ENCODE assay signal across 25 cellular contexts in genomic region chr20:50481741-50482140, GRCh38.
"Had no signal": no experiment of that assay in that cellular context is flagged by ENCODE, and none has a peak within 500 bp of the region (broad histone marks: within the 10 kb centered on the region; RNA-seq: fewer than 3 reads in every experiment).

No MANE protein-coding gene starts in this region.

- H3K27ac Mint-ChIP-seq: activated B cell treated with CpG ODN at 0.5 μM for 24 hours; activated CD8-positive, alpha-beta T cell treated with anti-CD3 and anti-CD28 coated beads for 36 hours; activated naive CD4-positive, alpha-beta T cell treated with anti-CD3 and anti-CD28 coated beads for 36 hours; mesothelial cell of epicardium; progenitor cell of endocrine pancreas had no signal

- ATAC-seq: activated CD8-positive, alpha-beta memory T cell treated with anti-CD3 and anti-CD28 coated beads, Interleukin-2, amount 10 ng/mL, durations not matched to agents 7 days and 5 days; activated CD8-positive, alpha-beta T cell treated with anti-CD3 and anti-CD28 coated beads for 36 hours; gastroesophageal sphincter; right lobe of liver; SK-N-SH treated with all-trans-retinoic acid at 6 μM for 48 hours; stimulated activated effector memory CD8-positive, alpha-beta T cell treated with anti-CD3 and anti-CD28 coated beads, Interleukin-12 subunit alpha, Interleukin-12 subunit beta, amount 100 ng/mL, for 72 hours; upper lobe of right lung had no signal

- H3K4me1 ChIP-seq: breast epithelium had no signal

- H3K9me3 ChIP-seq: breast epithelium, esophagus squamous epithelium, gastroesophageal sphincter, ovary, right lobe of liver, suprapubic skin, tibial artery, upper lobe of right lung had no signal

- H3K36me3 ChIP-seq: breast epithelium, esophagus squamous epithelium, gastroesophageal sphincter, ovary, right lobe of liver, suprapubic skin, tibial artery, upper lobe of right lung had no signal

- H3K36me3 Mint-ChIP-seq: mesothelial cell of epicardium; naive B cell; stimulated activated effector memory CD8-positive, alpha-beta T cell treated with anti-CD3 and anti-CD28 coated beads, Interleukin-12 subunit alpha, Interleukin-12 subunit beta, amount 100 ng/mL, for 72 hours had no signal

- H3K27me3 Mint-ChIP-seq: activated B cell treated with CpG ODN at 0.5 μM for 24 hours; activated CD8-positive, alpha-beta memory T cell treated with anti-CD3 and anti-CD28 coated beads, Interleukin-2, amount 10 ng/mL, durations not matched to agents 7 days and 5 days; activated CD8-positive, alpha-beta T cell treated with anti-CD3 and anti-CD28 coated beads for 36 hours; naive B cell had no signal

- DNase-seq: activated B cell treated with CpG ODN at 0.5 μM for 24 hours; activated CD4-positive, alpha-beta T cell treated with anti-CD3 and anti-CD28 coated beads, Interleukin-2, amount 50 U/mL, for 1 hour; activated CD8-positive, alpha-beta memory T cell treated with anti-CD3 and anti-CD28 coated beads, Interleukin-2, amount 10 ng/mL, durations not matched to agents 7 days and 5 days; activated CD8-positive, alpha-beta T cell treated with anti-CD3 and anti-CD28 coated beads for 36 hours; activated effector memory CD4-positive, alpha-beta T cell treated with anti-CD3 and anti-CD28 coated beads, Interleukin-2, amount 50 U/mL, for 16 hours; activated naive CD4-positive, alpha-beta T cell treated with anti-CD3 and anti-CD28 coated beads for 36 hours; central memory CD4-positive, alpha-beta T cell; esophagus squamous epithelium; hippocampal formation; naive B cell; ovary; right lobe of liver; stimulated activated CD4-positive, alpha-beta T cell treated with anti-CD3 and anti-CD28 coated beads, Interleukin-12 subunit alpha, Interleukin-12 subunit beta, amount 100 ng/mL, for 4 hours; stimulated activated CD4-positive, alpha-beta T cell treated with anti-CD3 and anti-CD28 coated beads, Interleukin-4, amount 100 ng/mL, for 24 hours; tibial artery; upper lobe of right lung had no signal

- H3K4me1 Mint-ChIP-seq: mesothelial cell of epicardium had no signal

- H3K4me3 Mint-ChIP-seq: activated B cell treated with CpG ODN at 0.5 μM for 24 hours; activated CD8-positive, alpha-beta memory T cell treated with anti-CD3 and anti-CD28 coated beads, Interleukin-2, amount 10 ng/mL, durations not matched to agents 7 days and 5 days; activated CD8-positive, alpha-beta T cell treated with anti-CD3 and anti-CD28 coated beads for 36 hours; activated naive CD4-positive, alpha-beta T cell treated with anti-CD3 and anti-CD28 coated beads for 36 hours; mesothelial cell of epicardium; stimulated activated effector memory CD8-positive, alpha-beta T cell treated with anti-CD3 and anti-CD28 coated beads, Interleukin-12 subunit alpha, Interleukin-12 subunit beta, amount 100 ng/mL, for 72 hours had no signal

- H3K27me3 ChIP-seq: breast epithelium, esophagus squamous epithelium, gastroesophageal sphincter, ovary, right lobe of liver, suprapubic skin, tibial artery, upper lobe of right lung had no signal

- H3K4me3 ChIP-seq: breast epithelium, esophagus squamous epithelium, gastroesophageal sphincter, ovary, right lobe of liver, skin epidermis, suprapubic skin, tibial artery, upper lobe of right lung had no signal

- H3K9me3 Mint-ChIP-seq: activated B cell treated with CpG ODN at 0.5 μM for 24 hours; activated CD8-positive, alpha-beta T cell treated with anti-CD3 and anti-CD28 coated beads for 36 hours; activated naive CD4-positive, alpha-beta T cell treated with anti-CD3 and anti-CD28 coated beads for 36 hours; stimulated activated effector memory CD8-positive, alpha-beta T cell treated with anti-CD3 and anti-CD28 coated beads, Interleukin-12 subunit alpha, Interleukin-12 subunit beta, amount 100 ng/mL, for 72 hours; T-helper 2 cell treated with Interferon-gamma antibody and Interleukin-4, amounts not matched to agents 5 μg/mL and 100 μg/mL, for 36 hours had no signal
